In genomic region chr1:196609114-196609737, GRCh38 we compare ENCODE assay signal across 8 cellular contexts. TPM values are rescaled to one million over a fixed set of nuclear protein-coding genes. Genes with fewer than 3 reads are reported as not detected.
DNase-seq lines count a peak whose midpoint lies in the region; ATAC-seq and TF ChIP-seq lines count a peak whose summit lies in the region.

No MANE protein-coding gene starts in this region.

- intact Hi-C loops in natural killer cell (cut with micrococcal nuclease): no loop called here

- TF ChIP-seq CTCF in fibroblast of mammary gland (conservative IDR thresholded peaks at IDR 0.05; ENCODE audit: control insufficient read depth, insufficient read depth, low read depth, low read length) (no peak), natural killer cell (IDR thresholded peaks at IDR 0.05) (no peak)

- H3K36me3 Mint-ChIP-seq in natural killer cell: no peaks in the 10 kb centered on the region

- H3K4me3 ChIP-seq in fibroblast of mammary gland (ENCODE audit: control insufficient read depth, low read depth, low read length): peak overlapping the region; percentile 64

- TF ChIP-seq POLR2A in GM18505 (IDR thresholded peaks at IDR 0.05; ENCODE audit: borderline replicate concordance, extremely low read depth, insufficient read depth, insufficient read length): no peak

- H3K4me3 Mint-ChIP-seq in natural killer cell: no peak overlapping the region

- peaks cover 10 to 15% of the 10 kb centered on the region in 2 donors for H3K9me3 Mint-ChIP-seq in natural killer cell

- H3K4me1 Mint-ChIP-seq in natural killer cell: peaks cover 0 to 6% of the 10 kb centered on the region in 2 donors

- ATAC-seq in GM18505 (IDR thresholded peaks at IDR 0.05; ENCODE audit: unreplicated experiment) (peak; percentile 59), GM21825 (IDR thresholded peaks at IDR 0.05; ENCODE audit: unreplicated experiment) (no peak), HG02840 (IDR thresholded peaks at IDR 0.05; ENCODE audit: low FRiP score, unreplicated experiment) (no peak), HG03097 (IDR thresholded peaks at IDR 0.05; ENCODE audit: low FRiP score, unreplicated experiment) (no peak), natural killer cell (no peak)

- peak; percentile 58 for DNase-seq in NCI-H510A (lab: John Stamatoyannopoulos, UW)
- DNase-seq in fibroblast of mammary gland (ENCODE audit: low read depth): peak; percentile 14
- DNase-seq in occipital lobe (lab: John Stamatoyannopoulos, UW): peak; percentile 39
- no peak for DNase-seq in natural killer cell

- H3K27me3 Mint-ChIP-seq in natural killer cell (ENCODE audit: low read depth in 2 of 2): peaks cover 12 to 21% of the 10 kb centered on the region in 2 donors

- no peak overlapping the region for H3K27ac Mint-ChIP-seq in natural killer cell

RNA-seq across cellular contexts. Expression of gene KCNT2, which starts 1.0 kb away (rescaled TPM):
- total RNA-seq in occipital lobe (50.1 TPM), natural killer cell (not detected)

RNA-seq across cellular contexts. Expression of gene CFH, which starts 42.6 kb away (rescaled TPM):
- total RNA-seq in occipital lobe: 34.3 TPM
- total RNA-seq in natural killer cell: 1 to 10 TPM in 2 of 3 donors, under 1 TPM in 1; 0.88 to 2.8 (median 2.7) TPM

Comparison
In these comparisons a context has a peak if more than half of its experiments do, and no peak if none do; other contexts are left out.
1. RNA of gene KCNT2, which starts 1.0 kb away (total RNA-seq): 50.1 TPM in occipital lobe (single experiment); not detected in natural killer cell; every median in the first group is over 10 times any median in the second.